In the genomic region with DNA sequence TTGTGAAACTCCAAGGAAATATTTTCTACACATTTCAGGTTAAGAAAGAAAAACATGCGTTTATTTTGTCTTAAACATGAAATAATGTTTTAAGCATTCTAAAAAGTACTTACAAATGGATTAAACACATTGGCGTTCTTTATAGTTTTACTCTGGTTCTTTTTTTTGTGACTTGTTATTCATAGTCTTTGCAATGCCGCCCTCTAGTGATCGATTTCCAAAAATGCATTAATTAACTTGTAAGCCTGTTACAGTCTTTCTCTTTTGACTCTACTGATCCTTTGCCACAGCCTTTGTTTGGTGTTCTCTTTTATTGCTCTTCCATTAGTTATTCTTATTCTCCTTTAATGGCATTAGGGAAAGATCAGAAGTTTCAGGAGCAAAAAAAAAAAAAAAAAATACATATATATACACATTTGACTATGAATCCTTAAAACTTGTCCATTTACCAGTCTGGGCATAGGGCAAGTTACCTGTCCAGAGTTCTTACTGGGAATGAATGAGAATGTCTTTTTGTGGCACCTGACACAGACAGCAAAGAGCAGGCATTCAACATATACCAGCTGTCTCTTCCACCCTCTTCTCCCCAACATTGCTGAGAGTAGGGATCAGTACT, we compare ENCODE assay signal across 8 cellular contexts. TPM values are rescaled to one million over a fixed set of nuclear protein-coding genes. Genes with fewer than 3 reads are reported as not detected.
DNase-seq lines count a peak whose midpoint lies in the region; ATAC-seq and TF ChIP-seq lines count a peak whose summit lies in the region.

No MANE protein-coding gene starts in this region.

- no peak overlapping the region for H3K4me3 ChIP-seq in SK-N-SH (ENCODE audit: low read depth in 2 of 2, low read length in 1 of 2)
- H3K4me3 ChIP-seq in fibroblast of villous mesenchyme (ENCODE audit: low read depth, low read length): no peak overlapping the region

- H3K79me2 ChIP-seq in SK-N-SH (ENCODE audit: insufficient read depth): no peaks in the 10 kb centered on the region

- no peak for TF ChIP-seq EP300 in SK-N-SH (IDR thresholded peaks at IDR 0.05; ENCODE audit: borderline replicate concordance in 1 of 2, low read depth in 1 of 2, low read length in 1 of 2)

- H3K9ac ChIP-seq in SK-N-SH: no peak overlapping the region

- CTCF ChIA-PET in SK-N-SH (lab: Yijun Ruan, JAX): interaction anchor here (0.6 to 4.0 kb wide), 18 partner anchors 9 to 257 kb away, joined by 3 to 44 read pairs (median 3); no protein-coding TSS in a partner anchor

- 3% methylated on average over 4 of the region's 4 CpGs for WGBS in SK-N-SH (ENCODE audit: low lambda C conversion rate)

- no peak overlapping the region for H3K4me2 ChIP-seq in SK-N-SH

- H3K9me2 ChIP-seq in SK-N-SH: no peaks in the 10 kb centered on the region

- no peak overlapping the region for H3K27ac ChIP-seq in SK-N-SH (ENCODE audit: low read depth in 2 of 2, low read length in 1 of 2)

- POLR2A ChIA-PET in SK-N-SH (lab: Yijun Ruan, JAX): no interaction called here

- peak; percentile 69 for ATAC-seq in GM19452 (IDR thresholded peaks at IDR 0.05; ENCODE audit: unreplicated experiment)

- peak; percentile 79 for TF ChIP-seq CTCF in SK-N-SH (IDR thresholded peaks at IDR 0.05)
- TF ChIP-seq CTCF in fibroblast of villous mesenchyme (IDR thresholded peaks at IDR 0.05; ENCODE audit: insufficient read depth, low read depth, low read length): peak; percentile 61

- no peaks in the 10 kb centered on the region for H4K20me1 ChIP-seq in SK-N-SH (ENCODE audit: insufficient read depth)

- no peaks in the 10 kb centered on the region for H3K4me1 ChIP-seq in SK-N-SH (ENCODE audit: control insufficient read depth in 1 of 2, insufficient read depth in 2 of 2, low read depth in 1 of 2, low read length in 1 of 2)

- peak; percentile 85 for TF ChIP-seq RAD21 in SK-N-SH (IDR thresholded peaks at IDR 0.05; ENCODE audit: low read length)

- H3K36me3 ChIP-seq in SK-N-SH (replicated peaks in 1 of 2; ENCODE audit: control insufficient read depth in 1 of 2, insufficient read depth in 2 of 2, low read length in 1 of 2): no peaks in the 10 kb centered on the region

- H3K27me3 ChIP-seq in SK-N-SH (ENCODE audit: insufficient read depth): no peaks in the 10 kb centered on the region

- H2AFZ ChIP-seq in SK-N-SH (ENCODE audit: low read depth): no peak overlapping the region

- DNase-seq in COLO668 (lab: John Stamatoyannopoulos, UW; ENCODE audit: unreplicated experiment) (peak; percentile 45), NCI-H1417 treated with DMSO at 0.1 percent for 48 hours (lab: John Stamatoyannopoulos, UW) (peak; percentile 76), SK-N-SH (peak; percentile 33), fibroblast of villous mesenchyme (ENCODE audit: low read depth) (peak; percentile 70), pulmonary artery endothelial cell (ENCODE audit: low read depth, low spot score) (peak; percentile 27), NK-92 (lab: John Stamatoyannopoulos, UW; ENCODE audit: unreplicated experiment) (no peak), activated gamma-delta T cell treated with Interleukin-2 at 50 U/mL for 16 hours (no peak)

- H3K9me3 ChIP-seq in SK-N-SH: no peaks in the 10 kb centered on the region

- no peaks in the 10 kb centered on the region for H3F3A ChIP-seq in SK-N-SH (replicated peaks; ENCODE audit: insufficient read depth)

TF ChIP-seq in SK-N-SH, 30 proteins besides CTCF, POLR2A, EP300 and RAD21:
- TF ChIP-seq SMC3 (IDR thresholded peaks at IDR 0.05; ENCODE audit: low read depth, low read length) (peak; percentile 43), TAF1 (IDR thresholded peaks at IDR 0.05; ENCODE audit: borderline replicate concordance, low read depth, low read length) (no peak)
- TF ChIP-seq, protein P1, sequence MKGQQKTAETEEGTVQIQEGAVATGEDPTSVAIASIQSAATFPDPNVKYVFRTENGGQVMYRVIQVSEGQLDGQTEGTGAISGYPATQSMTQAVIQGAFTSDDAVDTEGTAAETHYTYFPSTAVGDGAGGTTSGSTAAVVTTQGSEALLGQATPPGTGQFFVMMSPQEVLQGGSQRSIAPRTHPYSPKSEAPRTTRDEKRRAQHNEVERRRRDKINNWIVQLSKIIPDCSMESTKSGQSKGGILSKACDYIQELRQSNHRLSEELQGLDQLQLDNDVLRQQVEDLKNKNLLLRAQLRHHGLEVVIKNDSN (IDR thresholded peaks at IDR 0.05; ENCODE audit: borderline replicate concordance, low read depth): no peak

RNA-seq across cellular contexts. Expression of gene MACROD2, which starts 59.9 kb away (rescaled TPM):
- polyA plus RNA-seq in SK-N-SH (2012; rRNA removed): 0.24 and 0.33 TPM in 2 replicates
- 0.58 and 0.60 TPM in 2 replicates for polyA plus RNA-seq in SK-N-SH (2012; cell fraction: cytosol; rRNA removed)
- polyA plus RNA-seq in SK-N-SH (2012; cell fraction: nucleus; rRNA removed): 1.0 and 1.4 TPM in 2 replicates
- total RNA-seq in fibroblast of villous mesenchyme (1.6 and 1.7 TPM in 2 replicates), pulmonary artery endothelial cell (0.46 and 0.95 TPM in 2 replicates)

Comparison
In these comparisons a context has a peak if more than half of its experiments do, and no peak if none do; other contexts are left out.
1. DNase-seq: peak in COLO668 (single experiment), NCI-H1417 treated with DMSO at 0.1 percent for 48 hours (single experiment), SK-N-SH (single experiment), fibroblast of villous mesenchyme (single experiment) and pulmonary artery endothelial cell (single experiment); none in NK-92 (single experiment) and activated gamma-delta T cell treated with Interleukin-2 at 50 U/mL for 16 hours (single experiment).